In the genomic region with DNA sequence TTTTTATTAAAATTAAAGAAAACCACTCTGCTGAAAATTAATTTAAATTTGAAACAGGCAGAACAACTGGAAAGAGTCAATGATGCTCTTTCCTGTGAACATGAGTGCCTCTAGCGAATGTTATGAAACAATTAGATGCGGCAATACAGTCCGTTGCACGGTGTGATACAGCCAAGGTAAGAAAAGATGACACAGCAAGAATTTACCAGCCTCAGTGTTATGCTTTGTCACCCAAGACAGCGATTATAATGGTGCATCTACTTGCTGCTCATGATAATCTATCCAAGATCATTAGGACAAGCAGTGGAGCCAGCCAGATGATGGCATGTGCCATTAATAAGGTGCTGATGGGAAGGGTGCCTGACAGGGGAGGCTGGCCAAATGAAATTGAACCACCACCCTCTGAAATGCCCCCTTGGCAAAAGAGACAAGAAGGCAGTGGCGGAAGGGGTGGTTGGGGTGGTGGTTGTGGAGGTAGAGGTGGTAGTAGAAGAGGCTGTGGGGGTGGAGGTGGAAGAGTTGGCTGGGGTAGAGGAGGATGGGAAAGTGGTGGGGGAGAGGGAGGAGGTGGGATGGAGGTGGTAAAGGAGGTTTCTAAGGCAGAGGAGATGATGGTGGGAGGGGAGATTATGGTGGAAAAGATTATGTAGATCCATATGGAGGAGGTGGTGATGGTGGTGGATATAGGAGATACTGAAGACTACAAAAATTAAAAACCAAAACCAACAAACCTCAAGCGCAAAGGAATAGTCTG, we compare ENCODE assay signal across 21 cellular contexts. TPM values are rescaled to one million over a fixed set of nuclear protein-coding genes. Genes with fewer than 3 reads are reported as not detected.
DNase-seq lines count a peak whose midpoint lies in the region; ATAC-seq and TF ChIP-seq lines count a peak whose summit lies in the region.
"Had no signal": no experiment of that assay in that cellular context is flagged by ENCODE, and none has a peak within 500 bp of the region (broad histone marks: within the 10 kb centered on the region; RNA-seq: fewer than 3 reads in every experiment).

No MANE protein-coding gene starts in this region.

- H3K36me3 ChIP-seq in gastrocnemius medialis = no peaks in the 10 kb centered on the region
- H3K36me3 ChIP-seq: MG63 had no signal

- H3K4me1 Mint-ChIP-seq in activated naive CD4-positive, alpha-beta T cell treated with anti-CD3 and anti-CD28 coated beads, Interleukin-2, amount 10 ng/mL, durations not matched to agents 7 days and 5 days = peaks cover 39% of the 10 kb centered on the region
- peaks cover 56% of the 10 kb centered on the region for H3K4me1 Mint-ChIP-seq in activated CD8-positive, alpha-beta T cell treated with anti-CD3 and anti-CD28 coated beads for 36 hours (ENCODE audit: low read depth)
- peaks cover 77% of the 10 kb centered on the region for H3K4me1 Mint-ChIP-seq in stimulated activated naive CD8-positive, alpha-beta T cell treated with anti-CD3 and anti-CD28 coated beads, Interleukin-15, amount 100 ng/mL, for 72 hours

- no peaks in the 10 kb centered on the region for H3K27me3 ChIP-seq in gastrocnemius medialis
- H3K27me3 ChIP-seq: MG63 had no signal

- CTCF ChIA-PET in activated naive CD4-positive, alpha-beta T cell treated with anti-CD3 and anti-CD28 coated beads, Interleukin-2, amount 10 ng/mL, durations not matched to agents 7 days and 5 days (lab: Charles Lee) = no interaction called here
- CTCF ChIA-PET in activated CD8-positive, alpha-beta T cell treated with anti-CD3 and anti-CD28 coated beads for 36 hours (lab: Charles Lee) = interaction anchor here (0.7 kb wide), 1 partner anchor 18 kb away, joined by 3 read pairs; no protein-coding TSS in a partner anchor

- intact Hi-C loops in activated CD8-positive, alpha-beta T cell treated with anti-CD3 and anti-CD28 coated beads for 36 hours (cut with micrococcal nuclease) = no loop called here
- intact Hi-C loops in gastrocnemius medialis (cut with DNase I; ENCODE audit: low total_unique reads) = loop anchor here (10.0 kb wide), 1 partner anchor 630 kb away; a partner anchor contains a TSS

- in situ Hi-C loops in gastrocnemius medialis (cut with MboI; ENCODE audit: low sequenced_read_pairs in 4 of 4) = loop anchor here in 2 of 4 donors (25.0 kb wide), 1 partner anchor 293 kb away; a partner anchor contains a TSS

- H3K4me3 Mint-ChIP-seq in activated naive CD4-positive, alpha-beta T cell treated with anti-CD3 and anti-CD28 coated beads, Interleukin-2, amount 10 ng/mL, durations not matched to agents 7 days and 5 days = no peak overlapping the region
- no peak overlapping the region for H3K4me3 Mint-ChIP-seq in activated CD8-positive, alpha-beta T cell treated with anti-CD3 and anti-CD28 coated beads for 36 hours
- H3K4me3 Mint-ChIP-seq in stimulated activated naive CD8-positive, alpha-beta T cell treated with anti-CD3 and anti-CD28 coated beads, Interleukin-15, amount 100 ng/mL, for 72 hours = peak overlapping the region in 1 of 2 donors; percentile 19

- peaks cover 35% of the 10 kb centered on the region for H3K9me3 Mint-ChIP-seq in activated naive CD4-positive, alpha-beta T cell treated with anti-CD3 and anti-CD28 coated beads, Interleukin-2, amount 10 ng/mL, durations not matched to agents 7 days and 5 days
- H3K9me3 Mint-ChIP-seq in activated CD8-positive, alpha-beta T cell treated with anti-CD3 and anti-CD28 coated beads for 36 hours = peaks cover 27% of the 10 kb centered on the region
- peaks cover 18 to 27% of the 10 kb centered on the region in 2 donors for H3K9me3 Mint-ChIP-seq in stimulated activated naive CD8-positive, alpha-beta T cell treated with anti-CD3 and anti-CD28 coated beads, Interleukin-15, amount 100 ng/mL, for 72 hours

- DNase-seq in activated naive CD4-positive, alpha-beta T cell treated with anti-CD3 and anti-CD28 coated beads, Interleukin-2, amount 10 ng/mL, durations not matched to agents 7 days and 5 days = no peak
- no peak for DNase-seq in activated naive CD4-positive, alpha-beta T cell (lab: John Stamatoyannopoulos, UW)
- no peak for DNase-seq in activated CD8-positive, alpha-beta T cell treated with anti-CD3 and anti-CD28 coated beads for 36 hours
- DNase-seq in left lobe of liver (ENCODE audit: low spot score) (peak; percentile 33), gastrocnemius medialis (no peak), T-helper 9 cell (no peak), HCEC 1CT (no peak)
- no peak for DNase-seq in stimulated activated naive CD8-positive, alpha-beta T cell treated with anti-CD3 and anti-CD28 coated beads, Interleukin-15, amount 100 ng/mL, for 72 hours
- DNase-seq: anterior cingulate cortex; central memory CD4-positive, alpha-beta T cell; DMS53; foreskin fibroblast; GM23248; MG63; NCI-H774; right cardiac atrium; SIG-M5; stimulated activated CD4-positive, alpha-beta T cell treated with anti-CD3 and anti-CD28 coated beads, Interleukin-15, amount 100 ng/mL, for 24 hours had no signal

- H3K9me3 ChIP-seq in gastrocnemius medialis = no peaks in the 10 kb centered on the region
- H3K9me3 ChIP-seq: MG63 had no signal

- H3K27ac ChIP-seq in gastrocnemius medialis = no peak overlapping the region
- H3K27ac ChIP-seq: C4-2B, GM23248 had no signal

- ATAC-seq in activated CD8-positive, alpha-beta T cell treated with anti-CD3 and anti-CD28 coated beads for 36 hours = no peak
- no peak for ATAC-seq in left lobe of liver
- no peak for ATAC-seq in stimulated activated naive CD8-positive, alpha-beta T cell treated with anti-CD3 and anti-CD28 coated beads, Interleukin-15, amount 100 ng/mL, for 72 hours
- no peak for ATAC-seq in gastrocnemius medialis
- ATAC-seq: GM12878, right cardiac atrium had no signal

- H3K36me3 Mint-ChIP-seq in activated naive CD4-positive, alpha-beta T cell treated with anti-CD3 and anti-CD28 coated beads, Interleukin-2, amount 10 ng/mL, durations not matched to agents 7 days and 5 days = peaks cover 35% of the 10 kb centered on the region
- H3K36me3 Mint-ChIP-seq in activated CD8-positive, alpha-beta T cell treated with anti-CD3 and anti-CD28 coated beads for 36 hours (ENCODE audit: low read depth) = peaks cover 35% of the 10 kb centered on the region

- POLR2A ChIA-PET in activated CD8-positive, alpha-beta T cell treated with anti-CD3 and anti-CD28 coated beads for 36 hours (lab: Charles Lee) = interaction anchor here (1.0 kb wide), 1 partner anchor 60 kb away, joined by 3 read pairs; no protein-coding TSS in a partner anchor

- H3K27me3 Mint-ChIP-seq in activated naive CD4-positive, alpha-beta T cell treated with anti-CD3 and anti-CD28 coated beads, Interleukin-2, amount 10 ng/mL, durations not matched to agents 7 days and 5 days = no peaks in the 10 kb centered on the region
- H3K27me3 Mint-ChIP-seq in activated CD8-positive, alpha-beta T cell treated with anti-CD3 and anti-CD28 coated beads for 36 hours = no peaks in the 10 kb centered on the region
- no peaks in the 10 kb centered on the region for H3K27me3 Mint-ChIP-seq in stimulated activated naive CD8-positive, alpha-beta T cell treated with anti-CD3 and anti-CD28 coated beads, Interleukin-15, amount 100 ng/mL, for 72 hours

- peaks cover 2 to 6% of the 10 kb centered on the region in 2 donors for H3K4me1 ChIP-seq in gastrocnemius medialis

- no peak for TF ChIP-seq CTCF in activated CD8-positive, alpha-beta T cell treated with anti-CD3 and anti-CD28 coated beads for 36 hours (IDR thresholded peaks at IDR 0.05)
- no peak for TF ChIP-seq CTCF in gastrocnemius medialis (IDR thresholded peaks at IDR 0.05 in 4 of 5, conservative IDR thresholded peaks at IDR 0.05 in 1 of 5)

- H3K27ac Mint-ChIP-seq in activated naive CD4-positive, alpha-beta T cell treated with anti-CD3 and anti-CD28 coated beads, Interleukin-2, amount 10 ng/mL, durations not matched to agents 7 days and 5 days = peak overlapping the region; percentile 52
- peak overlapping the region; percentile 43 for H3K27ac Mint-ChIP-seq in activated CD8-positive, alpha-beta T cell treated with anti-CD3 and anti-CD28 coated beads for 36 hours
- peak overlapping the region; percentile 76 to 84 for H3K27ac Mint-ChIP-seq in stimulated activated naive CD8-positive, alpha-beta T cell treated with anti-CD3 and anti-CD28 coated beads, Interleukin-15, amount 100 ng/mL, for 72 hours
- H3K27ac Mint-ChIP-seq: activated T-helper 2 cell treated with anti-CD3 and anti-CD28 coated beads, Interferon-gamma antibody, Interleukin-2, Interleukin-4, amounts not matched to agents 10 μg/mL and 5 μg/mL and 100 μg/mL, durations not matched to agents 14 hours and 24 hours and 36 hours had no signal

- TF ChIP-seq POLR2A in gastrocnemius medialis (IDR thresholded peaks at IDR 0.05) = no peak

- H3K4me3 ChIP-seq in gastrocnemius medialis = no peak overlapping the region
- H3K4me3 ChIP-seq: GM12878, GM23248, MG63 had no signal

RNA-seq across cellular contexts. Expression of a gene that starts 4.1 kb away (rescaled TPM):
- total RNA-seq in activated CD8-positive, alpha-beta T cell treated with anti-CD3 and anti-CD28 coated beads for 36 hours = 10 to 100 TPM; 70.8 to 83.3 TPM
- total RNA-seq in left lobe of liver (27.3 TPM), gastrocnemius medialis (10 to 100 TPM; 16.0 to 31.7 (median 17.7) TPM)
